Comparison of ENCODE assay signal across 8 cellular contexts in the genomic region with DNA sequence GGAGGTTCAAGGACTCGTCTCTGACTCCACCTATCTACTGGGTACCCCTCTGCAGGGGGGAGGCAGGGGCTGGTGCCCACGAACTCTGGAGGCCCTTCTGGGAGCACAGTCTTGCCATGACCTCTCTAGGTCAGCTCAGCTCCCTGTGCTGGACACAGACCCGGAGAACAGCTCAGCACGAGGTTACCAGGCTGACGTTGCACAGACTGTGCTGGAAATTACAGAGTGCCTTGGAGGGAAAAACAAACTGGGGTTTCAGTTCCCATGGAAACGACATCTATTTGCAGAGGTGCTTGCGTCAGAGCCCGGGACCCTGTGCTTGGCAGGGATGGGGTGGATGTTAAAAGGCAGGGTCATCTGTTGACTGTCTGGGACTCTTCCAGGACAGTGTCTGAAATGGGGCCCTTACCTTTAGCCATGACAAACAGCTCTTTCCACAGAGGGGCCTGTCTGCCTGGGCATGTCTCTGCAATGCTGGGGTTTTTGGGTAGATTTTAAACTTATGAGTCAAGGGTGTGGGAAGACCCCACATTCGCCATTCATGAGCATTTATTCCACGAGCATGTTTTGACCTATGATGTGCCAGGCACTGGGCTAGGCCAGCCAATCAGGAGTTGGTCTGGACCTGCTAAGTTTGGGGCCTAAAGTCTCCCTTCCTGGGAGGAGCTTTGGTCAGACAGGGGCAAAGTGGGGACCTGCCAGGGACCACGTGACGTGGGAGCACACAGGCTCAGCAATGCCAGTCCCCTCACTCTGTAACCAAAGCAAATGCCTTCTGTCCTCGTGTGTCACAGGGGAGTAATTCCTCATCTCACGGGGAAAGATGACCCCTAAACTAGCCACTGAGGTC. TPM values are rescaled to one million over a fixed set of nuclear protein-coding genes. Genes with fewer than 3 reads are reported as not detected.
DNase-seq lines count a peak whose midpoint lies in the region; ATAC-seq, FAIRE-seq and TF ChIP-seq lines count a peak whose summit lies in the region.

No MANE protein-coding gene starts in this region.

- H3K4me1 Mint-ChIP-seq in T-helper 1 cell treated with Interleukin-12 subunit alpha and Interleukin-12 subunit beta and Interleukin-4 antibody, amounts not matched to agents 30 μg/mL and 1 μg/mL, for 36 hours (ENCODE audit: low read depth) = peaks cover 65% of the 10 kb centered on the region

- in situ Hi-C loops in transverse colon (cut with MboI; ENCODE audit: low pct_ligation_motif_present in 1 of 4, low pct_unique_long_range_greater_than_20kb in 1 of 4, low sequenced_read_pairs in 3 of 4) = loop anchor here in 2 of 4 donors (25.0 kb wide), 1 partner anchor 105 kb away; a partner anchor contains a TSS

- no peak for TF ChIP-seq CTCF in transverse colon (IDR thresholded peaks at IDR 0.05)

- peaks cover 6% of the 10 kb centered on the region for H3K36me3 Mint-ChIP-seq in T-helper 1 cell treated with Interleukin-12 subunit alpha and Interleukin-12 subunit beta and Interleukin-4 antibody, amounts not matched to agents 30 μg/mL and 1 μg/mL, for 36 hours (ENCODE audit: low read depth)

- no peak overlapping the region for H3K4me3 Mint-ChIP-seq in T-helper 1 cell treated with Interleukin-12 subunit alpha and Interleukin-12 subunit beta and Interleukin-4 antibody, amounts not matched to agents 30 μg/mL and 1 μg/mL, for 36 hours

- intact Hi-C loops in transverse colon (cut with DNase I; ENCODE audit: low total_unique reads) = no loop called here

- H3K4me1 ChIP-seq in transverse colon = peaks cover 16 to 44% (median 34%) of the 10 kb centered on the region in 4 donors

- H3K27me3 ChIP-seq in transverse colon = no peaks in the 10 kb centered on the region

- WGBS in transverse colon (ENCODE audit: low coverage in 1 of 2), 2 donors = 38% methylated on average over 14 of the region's 14 CpGs; no CpG with 5 or more reads in 1 of the 2 donors

- TF ChIP-seq EP300 in transverse colon (IDR thresholded peaks at IDR 0.05; ENCODE audit: low read depth) = peak; percentile 97

- FAIRE-seq in RCC 7860 (lab: Jason Lieb, UNC) = no peak

- no peak for TF ChIP-seq POLR2A in transverse colon (IDR thresholded peaks at IDR 0.05)

- H3K27ac ChIP-seq in transverse colon = peak overlapping the region; percentile 83 to 92 (median 86)

- peaks cover 2% of the 10 kb centered on the region for H3K27me3 Mint-ChIP-seq in T-helper 1 cell treated with Interleukin-12 subunit alpha and Interleukin-12 subunit beta and Interleukin-4 antibody, amounts not matched to agents 30 μg/mL and 1 μg/mL, for 36 hours (ENCODE audit: low read depth)

- peak overlapping the region; percentile 38 for H3K27ac Mint-ChIP-seq in T-helper 1 cell treated with Interleukin-12 subunit alpha and Interleukin-12 subunit beta and Interleukin-4 antibody, amounts not matched to agents 30 μg/mL and 1 μg/mL, for 36 hours

- H3K4me3 ChIP-seq in transverse colon = no peak overlapping the region

- DNase-seq in Daoy (ENCODE audit: low read depth) = peak; percentile 74
- peak; percentile 54 to 93 for DNase-seq in dermis microvascular lymphatic vessel endothelial cell (ENCODE audit: low read depth in 2 of 2)
- peak; percentile 86 for DNase-seq in mucosa of gallbladder (ENCODE audit: low spot score)
- peak; percentile 73 for DNase-seq in transverse colon
- DNase-seq in RCC 7860 (ENCODE audit: low spot score) = no peak

- peak; percentile 47 for ATAC-seq in HG02571 (IDR thresholded peaks at IDR 0.05; ENCODE audit: unreplicated experiment)
- no peak for ATAC-seq in HG03159 (IDR thresholded peaks at IDR 0.05; ENCODE audit: unreplicated experiment)

- no peaks in the 10 kb centered on the region for H3K9me3 ChIP-seq in transverse colon

- H3K36me3 ChIP-seq in transverse colon = no peaks in the 10 kb centered on the region

- no peaks in the 10 kb centered on the region for H3K9me3 Mint-ChIP-seq in T-helper 1 cell treated with Interleukin-12 subunit alpha and Interleukin-12 subunit beta and Interleukin-4 antibody, amounts not matched to agents 30 μg/mL and 1 μg/mL, for 36 hours

RNA-seq across cellular contexts. Expression of a gene that starts 22.5 kb away (rescaled TPM):
- not detected in 2 replicates for total RNA-seq in Daoy (2014; rRNA removed; shearing (Covaris generic))
- under 0.01 TPM in 1 of 2 replicates, not detected in the other for total RNA-seq in dermis microvascular lymphatic vessel endothelial cell
- 1.3 TPM for total RNA-seq in mucosa of gallbladder
- total RNA-seq in transverse colon = 1 to 10 TPM in 2 of 4 donors, under 1 TPM in 1, not detected in 1; 0.14 to 5.4 (median 4.9) TPM

RNA-seq across cellular contexts. Expression of a gene that starts 41.4 kb away (rescaled TPM):
- 0.24 and 0.40 TPM in 2 replicates for total RNA-seq in Daoy (2014; rRNA removed; shearing (Covaris generic))
- total RNA-seq in dermis microvascular lymphatic vessel endothelial cell (not detected in 2 replicates), mucosa of gallbladder (0.23 TPM), transverse colon (1 to 10 TPM in 3 of 4 donors, not detected in 1; 1.2 to 4.2 (median 2.5) TPM)
